Comparison of ENCODE assay signal across 7 cellular contexts in the genomic region with DNA sequence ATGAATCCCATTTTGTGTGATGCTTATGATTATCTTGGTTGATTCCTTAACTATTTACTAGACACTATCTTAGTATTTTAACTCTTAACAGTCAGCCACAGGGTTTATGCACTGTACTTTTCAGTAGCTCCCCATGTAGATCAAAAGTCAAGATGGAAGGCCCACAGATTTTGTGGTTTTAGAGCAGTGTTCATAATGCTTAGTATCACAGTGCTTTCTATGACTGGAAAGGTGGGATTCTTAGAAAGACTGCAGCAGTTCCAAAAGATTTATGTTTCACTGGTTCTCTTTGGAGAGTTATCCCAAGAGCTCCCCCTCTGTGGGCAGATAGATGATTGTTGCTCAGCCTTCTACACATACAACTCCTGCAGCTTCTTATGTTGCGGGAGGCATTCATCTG. TPM values are rescaled to one million over a fixed set of nuclear protein-coding genes. Genes with fewer than 3 reads are reported as not detected.
"Had no signal": no experiment of that assay in that cellular context is flagged by ENCODE, and none has a peak within 500 bp of the region (broad histone marks: within the 10 kb centered on the region; RNA-seq: fewer than 3 reads in every experiment).

No MANE protein-coding gene starts in this region.

- H3K9me3 Mint-ChIP-seq: GM23338, H9, HFFc6, IgD-negative memory B cell had no signal

- H3K4me3 ChIP-seq: GM23338 had no signal

- H3K36me3 Mint-ChIP-seq: IgD-negative memory B cell had no signal

- H3K4me3 Mint-ChIP-seq: GM23338, H9, HFFc6, IgD-negative memory B cell had no signal

- ATAC-seq: GM23338, HepG2 had no signal

- H3K27ac ChIP-seq: HL-60 had no signal

- H3K27ac Mint-ChIP-seq: GM23338, H9, HFFc6, IgD-negative memory B cell had no signal

- DNase-seq: H9, HCEC 1CT, HFFc6 had no signal

- H3K27me3 Mint-ChIP-seq: IgD-negative memory B cell had no signal

RNA-seq across cellular contexts. Expression of gene ANKRD6, which starts 34.5 kb away (rescaled TPM):
- total RNA-seq: HFFc6 had no signal

RNA-seq across cellular contexts. Expression of gene RRAGD, which starts 55.4 kb away (rescaled TPM):
- total RNA-seq: HFFc6 had no signal
